10 cellular contexts compared by ENCODE assay signal in the genomic region with DNA sequence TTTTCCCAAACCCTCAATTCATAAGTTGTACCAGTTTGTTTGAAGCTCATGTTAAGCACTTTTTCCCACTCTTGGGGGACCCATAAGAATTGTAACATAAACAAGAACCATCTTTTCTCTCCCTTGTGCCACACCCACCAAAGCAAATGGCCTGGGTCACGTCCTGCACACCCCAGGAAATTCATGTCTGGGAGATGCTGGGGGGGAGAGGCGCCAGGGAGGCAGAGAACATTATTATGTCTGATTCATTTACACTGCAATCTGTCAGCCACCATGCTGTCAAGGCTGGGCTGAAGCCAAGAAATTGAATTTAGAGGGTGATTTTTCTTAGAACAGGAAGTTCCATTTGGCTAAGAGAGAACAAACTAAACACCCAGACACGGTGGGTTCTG. TPM values are rescaled to one million over a fixed set of nuclear protein-coding genes. Genes with fewer than 3 reads are reported as not detected.
DNase-seq lines count a peak whose midpoint lies in the region; ATAC-seq and TF ChIP-seq lines count a peak whose summit lies in the region.
"Had no signal": no experiment of that assay in that cellular context is flagged by ENCODE, and none has a peak within 500 bp of the region (broad histone marks: within the 10 kb centered on the region; RNA-seq: fewer than 3 reads in every experiment).

No MANE protein-coding gene starts in this region.

- H3K4me3 ChIP-seq in ACC112 (ENCODE audit: low read depth, low read length) (no peak overlapping the region; the same call in 1 of the 2 replicates), muscle layer of colon (ENCODE audit: low read depth in 1 of 2, low read length in 2 of 2) (no peak overlapping the region)

- peaks cover 63% of the 10 kb centered on the region for H3K4me1 Mint-ChIP-seq in chondrocyte (ENCODE audit: low read depth)
- no peaks in the 10 kb centered on the region for H3K4me1 Mint-ChIP-seq in WTC11

- H3K4me1 ChIP-seq in ACC112 (ENCODE audit: control insufficient read depth, insufficient read depth, low read length, unreplicated experiment) (peaks cover 53% of the 10 kb centered on the region), muscle layer of colon (ENCODE audit: insufficient read depth, low read length) (peaks cover 43% of the 10 kb centered on the region)

- peaks cover 67% of the 10 kb centered on the region for H3K36me3 Mint-ChIP-seq in chondrocyte (ENCODE audit: low read depth)
- peaks cover 63% of the 10 kb centered on the region for H3K36me3 Mint-ChIP-seq in WTC11

- POLR2A ChIA-PET in WTC11 (lab: Charles Lee) = no interaction called here

- ATAC-seq in WTC11 = no peak

- H3K9ac ChIP-seq in muscle layer of colon (ENCODE audit: low read length) = no peak overlapping the region

- peak overlapping the region; percentile 79 for H3K27ac ChIP-seq in ACC112 (ENCODE audit: low read depth, low read length)
- peak overlapping the region; percentile 32 for H3K27ac ChIP-seq in muscle layer of colon (ENCODE audit: low read depth, low read length)

- H3K9me3 ChIP-seq in muscle layer of colon (ENCODE audit: low read length) = no peaks in the 10 kb centered on the region

- CTCF ChIA-PET in WTC11 (lab: Charles Lee) = interaction anchor here (1.2 to 11.2 kb wide), 5 partner anchors 82 to 279 kb away, joined by 3 to 378 read pairs (median 60); no protein-coding TSS in a partner anchor

- no peaks in the 10 kb centered on the region for H3K27me3 Mint-ChIP-seq in chondrocyte (ENCODE audit: low read depth)
- H3K27me3 Mint-ChIP-seq in WTC11 (ENCODE audit: low read depth) = no peaks in the 10 kb centered on the region

- peak; percentile 83 for DNase-seq in NCI-H1694 treated with DMSO at 0.1 percent for 48 hours (lab: John Stamatoyannopoulos, UW)
- no peak for DNase-seq in chondrocyte (ENCODE audit: low spot score)
- DNase-seq in putamen (ENCODE audit: low spot score) = no peak
- no peak for DNase-seq in WTC11 (ENCODE audit: low spot score)
- DNase-seq in effector CD8-positive, alpha-beta T cell (lab: John Stamatoyannopoulos, UW) = no peak
- DNase-seq in SIG-M5 (lab: John Stamatoyannopoulos, UW) = no peak
- DNase-seq: DND-41, T1000 had no signal

- no peak overlapping the region for H3K4me3 Mint-ChIP-seq in chondrocyte (ENCODE audit: unreplicated experiment)
- H3K4me3 Mint-ChIP-seq in WTC11 = no peak overlapping the region

- H3K27ac Mint-ChIP-seq in chondrocyte (ENCODE audit: unreplicated experiment) (peak overlapping the region; percentile 87), WTC11 (no peak overlapping the region)

- no peak overlapping the region for H2AFZ ChIP-seq in ACC112 (ENCODE audit: low read length, unreplicated experiment)

- H3K36me3 ChIP-seq in ACC112 (ENCODE audit: insufficient read depth, low read length) (peaks cover 63% of the 10 kb centered on the region), muscle layer of colon (ENCODE audit: insufficient read depth, low read length) (peaks cover 69% of the 10 kb centered on the region)

- H3K27me3 ChIP-seq in ACC112 (ENCODE audit: insufficient read depth, low read length) = no peaks in the 10 kb centered on the region
- no peaks in the 10 kb centered on the region for H3K27me3 ChIP-seq in muscle layer of colon (ENCODE audit: control insufficient read depth in 1 of 2, insufficient read depth in 2 of 2, low read length in 2 of 2)

- peaks cover 29% of the 10 kb centered on the region for H3K79me2 ChIP-seq in ACC112 (ENCODE audit: control insufficient read depth, insufficient read depth, low read length, unreplicated experiment)

- H3K9me3 Mint-ChIP-seq in chondrocyte (ENCODE audit: low read depth) = no peaks in the 10 kb centered on the region
- no peaks in the 10 kb centered on the region for H3K9me3 Mint-ChIP-seq in WTC11

- TF ChIP-seq CTCF in chondrocyte (IDR thresholded peaks at IDR 0.05) (no peak), WTC11 (IDR thresholded peaks at IDR 0.05) (no peak)

TF ChIP-seq in WTC11, 78 proteins besides CTCF, POLR2A, EP300 and RAD21 (continues in another document):
- TF ChIP-seq, protein P1, sequence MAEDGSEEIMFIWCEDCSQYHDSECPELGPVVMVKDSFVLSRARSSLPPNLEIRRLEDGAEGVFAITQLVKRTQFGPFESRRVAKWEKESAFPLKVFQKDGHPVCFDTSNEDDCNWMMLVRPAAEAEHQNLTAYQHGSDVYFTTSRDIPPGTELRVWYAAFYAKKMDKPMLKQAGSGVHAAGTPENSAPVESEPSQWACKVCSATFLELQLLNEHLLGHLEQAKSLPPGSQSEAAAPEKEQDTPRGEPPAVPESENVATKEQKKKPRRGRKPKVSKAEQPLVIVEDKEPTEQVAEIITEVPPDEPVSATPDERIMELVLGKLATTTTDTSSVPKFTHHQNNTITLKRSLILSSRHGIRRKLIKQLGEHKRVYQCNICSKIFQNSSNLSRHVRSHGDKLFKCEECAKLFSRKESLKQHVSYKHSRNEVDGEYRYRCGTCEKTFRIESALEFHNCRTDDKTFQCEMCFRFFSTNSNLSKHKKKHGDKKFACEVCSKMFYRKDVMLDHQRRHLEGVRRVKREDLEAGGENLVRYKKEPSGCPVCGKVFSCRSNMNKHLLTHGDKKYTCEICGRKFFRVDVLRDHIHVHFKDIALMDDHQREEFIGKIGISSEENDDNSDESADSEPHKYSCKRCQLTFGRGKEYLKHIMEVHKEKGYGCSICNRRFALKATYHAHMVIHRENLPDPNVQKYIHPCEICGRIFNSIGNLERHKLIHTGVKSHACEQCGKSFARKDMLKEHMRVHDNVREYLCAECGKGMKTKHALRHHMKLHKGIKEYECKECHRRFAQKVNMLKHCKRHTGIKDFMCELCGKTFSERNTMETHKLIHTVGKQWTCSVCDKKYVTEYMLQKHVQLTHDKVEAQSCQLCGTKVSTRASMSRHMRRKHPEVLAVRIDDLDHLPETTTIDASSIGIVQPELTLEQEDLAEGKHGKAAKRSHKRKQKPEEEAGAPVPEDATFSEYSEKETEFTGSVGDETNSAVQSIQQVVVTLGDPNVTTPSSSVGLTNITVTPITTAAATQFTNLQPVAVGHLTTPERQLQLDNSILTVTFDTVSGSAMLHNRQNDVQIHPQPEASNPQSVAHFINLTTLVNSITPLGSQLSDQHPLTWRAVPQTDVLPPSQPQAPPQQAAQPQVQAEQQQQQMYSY (CRISPR knock-in tag; IDR thresholded peaks at IDR 0.05) = no peak
- no peak for TF ChIP-seq ZNF671 (CRISPR knock-in tag; IDR thresholded peaks at IDR 0.05)
- TF ChIP-seq GTF2I (CRISPR knock-in tag; conservative IDR thresholded peaks at IDR 0.05) = no peak
- TF ChIP-seq, protein P2, sequence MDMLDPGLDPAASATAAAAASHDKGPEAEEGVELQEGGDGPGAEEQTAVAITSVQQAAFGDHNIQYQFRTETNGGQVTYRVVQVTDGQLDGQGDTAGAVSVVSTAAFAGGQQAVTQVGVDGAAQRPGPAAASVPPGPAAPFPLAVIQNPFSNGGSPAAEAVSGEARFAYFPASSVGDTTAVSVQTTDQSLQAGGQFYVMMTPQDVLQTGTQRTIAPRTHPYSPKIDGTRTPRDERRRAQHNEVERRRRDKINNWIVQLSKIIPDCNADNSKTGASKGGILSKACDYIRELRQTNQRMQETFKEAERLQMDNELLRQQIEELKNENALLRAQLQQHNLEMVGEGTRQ (CRISPR knock-in tag; IDR thresholded peaks at IDR 0.05) = no peak
- TF ChIP-seq, protein P3, sequence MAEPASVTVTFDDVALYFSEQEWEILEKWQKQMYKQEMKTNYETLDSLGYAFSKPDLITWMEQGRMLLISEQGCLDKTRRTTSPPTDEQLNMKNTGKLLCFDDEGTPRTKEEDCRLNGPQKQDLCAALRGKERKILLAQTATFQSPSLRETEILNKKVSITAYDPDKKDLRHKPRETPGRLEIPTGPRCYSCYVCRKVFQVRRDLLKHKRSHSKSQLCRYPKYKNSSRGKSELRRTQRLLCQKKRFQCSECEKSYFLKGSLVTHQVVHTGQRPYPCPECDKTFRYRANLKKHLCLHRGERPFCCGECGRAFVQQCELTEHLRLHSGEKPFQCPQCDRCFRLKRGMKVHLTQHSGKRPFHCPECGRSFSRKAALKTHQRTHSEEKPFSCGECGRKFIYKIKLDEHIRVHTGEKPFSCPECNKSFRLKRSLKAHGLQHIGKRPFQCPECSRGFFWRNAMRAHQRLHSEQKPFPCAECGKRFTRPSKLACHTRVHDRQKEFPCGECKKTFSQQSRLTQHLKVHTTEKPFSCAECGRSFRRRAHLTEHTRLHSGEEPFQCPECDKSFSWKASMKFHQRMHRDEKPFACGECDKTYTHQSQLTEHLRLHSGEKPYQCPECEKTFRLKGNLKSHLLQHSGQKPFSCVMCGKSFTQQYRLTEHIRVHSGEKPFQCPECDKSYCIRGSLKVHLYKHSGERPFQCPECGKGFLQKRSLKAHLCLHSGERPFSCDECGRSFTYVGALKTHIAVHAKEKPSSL (CRISPR knock-in tag; conservative IDR thresholded peaks at IDR 0.05) = no peak
- TF ChIP-seq, protein P4, sequence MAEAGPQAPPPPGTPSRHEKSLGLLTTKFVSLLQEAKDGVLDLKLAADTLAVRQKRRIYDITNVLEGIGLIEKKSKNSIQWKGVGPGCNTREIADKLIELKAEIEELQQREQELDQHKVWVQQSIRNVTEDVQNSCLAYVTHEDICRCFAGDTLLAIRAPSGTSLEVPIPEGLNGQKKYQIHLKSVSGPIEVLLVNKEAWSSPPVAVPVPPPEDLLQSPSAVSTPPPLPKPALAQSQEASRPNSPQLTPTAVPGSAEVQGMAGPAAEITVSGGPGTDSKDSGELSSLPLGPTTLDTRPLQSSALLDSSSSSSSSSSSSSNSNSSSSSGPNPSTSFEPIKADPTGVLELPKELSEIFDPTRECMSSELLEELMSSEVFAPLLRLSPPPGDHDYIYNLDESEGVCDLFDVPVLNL (CRISPR knock-in tag; IDR thresholded peaks at IDR 0.05; ENCODE audit: borderline replicate concordance, low read depth) = no peak
- no peak for TF ChIP-seq EMX1 (CRISPR knock-in tag; IDR thresholded peaks at IDR 0.05)

RNA-seq across cellular contexts. Expression of a gene that starts 37.2 kb away (rescaled TPM):
- total RNA-seq in chondrocyte (47.1 to 69.5 TPM (median 48.2 TPM) in 3 replicates), WTC11 (2021) (94.1 to 98.6 TPM (median 97.2 TPM) in 3 replicates)
